1 cellular context compared by ENCODE assay signal in the genomic region with DNA sequence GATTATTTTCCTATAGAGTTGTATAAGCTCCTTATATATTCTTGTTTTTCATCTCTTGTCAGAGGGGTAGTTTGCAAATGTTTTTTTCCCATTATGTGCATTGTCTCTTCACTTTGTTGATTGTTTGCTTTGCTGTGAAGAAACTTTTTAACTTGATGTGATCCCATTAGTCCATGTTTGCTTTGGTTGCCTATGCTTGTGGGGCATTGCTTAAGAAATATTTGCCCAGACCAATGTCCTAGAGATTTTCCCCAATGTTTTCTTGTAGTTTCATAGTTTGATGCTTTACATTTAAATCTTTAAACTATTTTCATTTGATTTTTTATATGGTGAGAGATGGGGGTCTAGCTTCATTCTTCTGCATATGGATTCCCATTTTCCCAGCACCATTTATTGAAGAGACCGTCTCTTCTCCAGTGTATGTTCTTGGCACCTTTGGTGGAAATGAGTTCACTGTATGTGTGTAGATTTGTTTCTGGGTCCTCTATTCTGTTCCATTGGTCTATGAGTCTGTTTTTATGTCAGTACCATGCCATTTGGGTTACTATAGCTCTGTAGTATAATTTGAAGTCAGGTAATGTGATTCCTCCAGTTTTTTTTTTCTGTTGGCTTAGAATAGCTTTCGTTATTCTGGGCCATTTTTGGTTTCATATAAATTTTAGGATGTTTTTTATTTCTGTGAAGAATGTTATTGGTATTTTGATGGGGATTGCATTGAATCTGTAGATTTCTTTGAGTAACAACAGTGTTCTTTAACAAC.
TF ChIP-seq lines count a peak whose summit lies in the region.

No MANE protein-coding gene starts in this region.

TF ChIP-seq in HepG2, 621 proteins besides CTCF, POLR2A, EP300 and RAD21 (continued from another document and continues in another):
- TF ChIP-seq USF2 (IDR thresholded peaks at IDR 0.05; ENCODE audit: low read depth, low read length) (no peak), USF2 (CRISPR knock-in tag; IDR thresholded peaks at IDR 0.05; ENCODE audit: borderline replicate concordance) (no peak), ZSCAN31 (CRISPR knock-in tag; IDR thresholded peaks at IDR 0.05; ENCODE audit: low read depth) (no peak), XBP1 (CRISPR knock-in tag; IDR thresholded peaks at IDR 0.05) (no peak), ZNF782 (CRISPR knock-in tag; IDR thresholded peaks at IDR 0.05; ENCODE audit: borderline replicate concordance) (no peak), SATB2 (CRISPR knock-in tag; IDR thresholded peaks at IDR 0.05) (no peak), KAT8 (CRISPR knock-in tag; IDR thresholded peaks at IDR 0.05) (no peak), MED1 (CRISPR knock-in tag; IDR thresholded peaks at IDR 0.05) (peak; percentile 91), ZNF597 (CRISPR knock-in tag; IDR thresholded peaks at IDR 0.05) (no peak), SALL2 (CRISPR knock-in tag; IDR thresholded peaks at IDR 0.05) (no peak), LRRFIP1 (CRISPR knock-in tag; conservative IDR thresholded peaks at IDR 0.05) (no peak), IRF1 (CRISPR knock-in tag; IDR thresholded peaks at IDR 0.05; ENCODE audit: low read depth) (no peak), MEF2D (CRISPR knock-in tag; IDR thresholded peaks at IDR 0.05) (no peak), ZFP91 (CRISPR knock-in tag; IDR thresholded peaks at IDR 0.05; ENCODE audit: borderline replicate concordance) (no peak), ZNF557 (CRISPR knock-in tag; IDR thresholded peaks at IDR 0.05) (no peak), POLR2AphosphoS5 (IDR thresholded peaks at IDR 0.05; ENCODE audit: low read depth, low read length) (no peak), TMF1 (CRISPR knock-in tag; IDR thresholded peaks at IDR 0.05; ENCODE audit: low read depth) (no peak), ZNF33A (CRISPR knock-in tag; IDR thresholded peaks at IDR 0.05; ENCODE audit: borderline replicate concordance) (no peak), PHF21A (CRISPR knock-in tag; IDR thresholded peaks at IDR 0.05) (no peak), MAF1 (CRISPR knock-in tag; IDR thresholded peaks at IDR 0.05; ENCODE audit: borderline replicate concordance) (no peak), MYPOP (CRISPR knock-in tag; IDR thresholded peaks at IDR 0.05) (peak; percentile 24; the same call in 1 of the 2 replicates), HMGA1 (CRISPR knock-in tag; conservative IDR thresholded peaks at IDR 0.05) (no peak), JUNB (CRISPR knock-in tag; IDR thresholded peaks at IDR 0.05; ENCODE audit: borderline replicate concordance) (no peak), DR1 (CRISPR knock-in tag; IDR thresholded peaks at IDR 0.05) (no peak), KDM4B (CRISPR knock-in tag; IDR thresholded peaks at IDR 0.05) (0 out of 2 replicates have a peak, but pooled peaks have one; percentile 35), ZNF567 (CRISPR knock-in tag; IDR thresholded peaks at IDR 0.05; ENCODE audit: borderline replicate concordance) (no peak), ZNF570 (CRISPR knock-in tag; IDR thresholded peaks at IDR 0.05; ENCODE audit: borderline replicate concordance) (no peak), HIVEP1 (CRISPR knock-in tag; IDR thresholded peaks at IDR 0.05) (no peak), CBX1 (IDR thresholded peaks at IDR 0.05; ENCODE audit: low read depth) (no peak)
- TF ChIP-seq, protein P1, sequence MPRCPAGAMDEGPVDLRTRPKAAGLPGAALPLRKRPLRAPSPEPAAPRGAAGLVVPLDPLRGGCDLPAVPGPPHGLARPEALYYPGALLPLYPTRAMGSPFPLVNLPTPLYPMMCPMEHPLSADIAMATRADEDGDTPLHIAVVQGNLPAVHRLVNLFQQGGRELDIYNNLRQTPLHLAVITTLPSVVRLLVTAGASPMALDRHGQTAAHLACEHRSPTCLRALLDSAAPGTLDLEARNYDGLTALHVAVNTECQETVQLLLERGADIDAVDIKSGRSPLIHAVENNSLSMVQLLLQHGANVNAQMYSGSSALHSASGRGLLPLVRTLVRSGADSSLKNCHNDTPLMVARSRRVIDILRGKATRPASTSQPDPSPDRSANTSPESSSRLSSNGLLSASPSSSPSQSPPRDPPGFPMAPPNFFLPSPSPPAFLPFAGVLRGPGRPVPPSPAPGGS (CRISPR knock-in tag; IDR thresholded peaks at IDR 0.05): no peak
- TF ChIP-seq, protein P2, sequence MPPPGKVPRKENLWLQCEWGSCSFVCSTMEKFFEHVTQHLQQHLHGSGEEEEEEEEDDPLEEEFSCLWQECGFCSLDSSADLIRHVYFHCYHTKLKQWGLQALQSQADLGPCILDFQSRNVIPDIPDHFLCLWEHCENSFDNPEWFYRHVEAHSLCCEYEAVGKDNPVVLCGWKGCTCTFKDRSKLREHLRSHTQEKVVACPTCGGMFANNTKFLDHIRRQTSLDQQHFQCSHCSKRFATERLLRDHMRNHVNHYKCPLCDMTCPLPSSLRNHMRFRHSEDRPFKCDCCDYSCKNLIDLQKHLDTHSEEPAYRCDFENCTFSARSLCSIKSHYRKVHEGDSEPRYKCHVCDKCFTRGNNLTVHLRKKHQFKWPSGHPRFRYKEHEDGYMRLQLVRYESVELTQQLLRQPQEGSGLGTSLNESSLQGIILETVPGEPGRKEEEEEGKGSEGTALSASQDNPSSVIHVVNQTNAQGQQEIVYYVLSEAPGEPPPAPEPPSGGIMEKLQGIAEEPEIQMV (CRISPR knock-in tag; IDR thresholded peaks at IDR 0.05; ENCODE audit: low read depth): no peak
- TF ChIP-seq, protein P3, sequence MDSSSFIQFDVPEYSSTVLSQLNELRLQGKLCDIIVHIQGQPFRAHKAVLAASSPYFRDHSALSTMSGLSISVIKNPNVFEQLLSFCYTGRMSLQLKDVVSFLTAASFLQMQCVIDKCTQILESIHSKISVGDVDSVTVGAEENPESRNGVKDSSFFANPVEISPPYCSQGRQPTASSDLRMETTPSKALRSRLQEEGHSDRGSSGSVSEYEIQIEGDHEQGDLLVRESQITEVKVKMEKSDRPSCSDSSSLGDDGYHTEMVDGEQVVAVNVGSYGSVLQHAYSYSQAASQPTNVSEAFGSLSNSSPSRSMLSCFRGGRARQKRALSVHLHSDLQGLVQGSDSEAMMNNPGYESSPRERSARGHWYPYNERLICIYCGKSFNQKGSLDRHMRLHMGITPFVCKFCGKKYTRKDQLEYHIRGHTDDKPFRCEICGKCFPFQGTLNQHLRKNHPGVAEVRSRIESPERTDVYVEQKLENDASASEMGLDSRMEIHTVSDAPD (CRISPR knock-in tag; IDR thresholded peaks at IDR 0.05): no peak
